27 cellular contexts compared by ENCODE assay signal in genomic region chr7:76336094-76336493, GRCh38. TPM values are rescaled to one million over a fixed set of nuclear protein-coding genes. Genes with fewer than 3 reads are reported as not detected.
DNase-seq lines count a peak whose midpoint lies in the region; ATAC-seq, FAIRE-seq and TF ChIP-seq lines count a peak whose summit lies in the region.
"Had no signal": no experiment of that assay in that cellular context is flagged by ENCODE, and none has a peak within 500 bp of the region (broad histone marks: within the 10 kb centered on the region; RNA-seq: fewer than 3 reads in every experiment).

No MANE protein-coding gene starts in this region.

- ATAC-seq in left cardiac atrium (no peak), GM23338 (no peak), K562 (peak; percentile 17), gastrocnemius medialis (no peak), HG03571 (IDR thresholded peaks at IDR 0.05; ENCODE audit: unreplicated experiment) (no peak)
- ATAC-seq: activated naive CD4-positive, alpha-beta T cell treated with anti-CD3 and anti-CD28 coated beads, Interleukin-2, amount 50 U/mL, for 72 hours; Right ventricle myocardium inferior; upper lobe of right lung had no signal

- peaks cover 78% of the 10 kb centered on the region for H3K36me3 Mint-ChIP-seq in GM23338 (ENCODE audit: low read depth)

- H3K9me3 ChIP-seq in left ventricle myocardium inferior (replicated peaks) = no peaks in the 10 kb centered on the region
- no peaks in the 10 kb centered on the region for H3K9me3 ChIP-seq in K562 (replicated peaks; ENCODE audit: control insufficient read depth, insufficient read depth, low read depth, low read length)
- H3K9me3 ChIP-seq in gastrocnemius medialis = no peaks in the 10 kb centered on the region
- no peaks in the 10 kb centered on the region for H3K9me3 ChIP-seq in tibial artery
- H3K9me3 ChIP-seq: left lung, upper lobe of right lung had no signal

- H4K20me1 ChIP-seq in GM23338 (replicated peaks; ENCODE audit: insufficient read depth) (peaks cover 92% of the 10 kb centered on the region), K562 (replicated peaks; ENCODE audit: control insufficient read depth, insufficient read depth, low read length) (peaks cover 36% of the 10 kb centered on the region)

- H3K36me3 ChIP-seq in left ventricle myocardium inferior (peaks cover 8% of the 10 kb centered on the region), GM23338 (ENCODE audit: insufficient read depth) (no peaks in the 10 kb centered on the region), K562 (ENCODE audit: control insufficient read depth, insufficient read depth, low read length) (peaks cover 86% of the 10 kb centered on the region), gastrocnemius medialis (no peaks in the 10 kb centered on the region), tibial artery (no peaks in the 10 kb centered on the region)

- H3K4me3 Mint-ChIP-seq in GM23338 = no peak overlapping the region
- H3K4me3 Mint-ChIP-seq: activated CD4-positive, alpha-beta T cell treated with anti-CD3 and anti-CD28 coated beads, Interleukin-2, amount 10 ng/mL, durations not matched to agents 7 days and 5 days; dendritic cell treated with granulocyte-macrophage colony-stimulating factor and Interleukin-4, amounts not matched to agents 40 ng/mL and 50 ng/mL, for 4 days had no signal

- in situ Hi-C loops in K562 (cut with MboI) (no loop called here), gastrocnemius medialis (cut with MboI; ENCODE audit: low sequenced_read_pairs in 4 of 4) (no loop called here)

- TF ChIP-seq POLR2A in K562 (conservative IDR thresholded peaks at IDR 0.05) (no peak), gastrocnemius medialis (IDR thresholded peaks at IDR 0.05) (no peak)

- H3K4me1 ChIP-seq in left ventricle myocardium inferior (peaks cover 100% of the 10 kb centered on the region), GM23338 (ENCODE audit: insufficient read depth) (peaks cover 11% of the 10 kb centered on the region), K562 (replicated peaks in 1 of 2; ENCODE audit: control insufficient read depth in 2 of 2, insufficient read depth in 2 of 2, low read length in 2 of 2) (peaks cover 16 to 23% of the 10 kb centered on the region in 2 experiments; a peak in 4 of 5 replicates), gastrocnemius medialis (peaks cover 84 to 89% of the 10 kb centered on the region in 2 donors), tibial artery (peaks cover 0 to 91% (median 40%) of the 10 kb centered on the region in 4 donors)

- no peak overlapping the region for H3K27ac Mint-ChIP-seq in GM23338
- H3K27ac Mint-ChIP-seq: activated CD4-positive, alpha-beta T cell treated with anti-CD3 and anti-CD28 coated beads, Interleukin-2, amount 10 ng/mL, durations not matched to agents 7 days and 5 days; dendritic cell treated with granulocyte-macrophage colony-stimulating factor and Interleukin-4, amounts not matched to agents 40 ng/mL and 50 ng/mL, for 4 days had no signal

- no peaks in the 10 kb centered on the region for H3K9me3 Mint-ChIP-seq in GM23338
- H3K9me3 Mint-ChIP-seq: activated CD4-positive, alpha-beta T cell treated with anti-CD3 and anti-CD28 coated beads, Interleukin-2, amount 10 ng/mL, durations not matched to agents 7 days and 5 days; activated naive CD4-positive, alpha-beta T cell treated with anti-CD3 and anti-CD28 coated beads, Interleukin-2, amount 50 U/mL, for 72 hours; dendritic cell treated with granulocyte-macrophage colony-stimulating factor and Interleukin-4, amounts not matched to agents 40 ng/mL and 50 ng/mL, for 4 days had no signal

- peaks cover 4% of the 10 kb centered on the region for H3K27me3 Mint-ChIP-seq in GM23338 (ENCODE audit: insufficient read depth, low read depth, poor library complexity)
- H3K27me3 Mint-ChIP-seq: activated CD4-positive, alpha-beta T cell treated with anti-CD3 and anti-CD28 coated beads, Interleukin-2, amount 10 ng/mL, durations not matched to agents 7 days and 5 days; dendritic cell treated with granulocyte-macrophage colony-stimulating factor and Interleukin-4, amounts not matched to agents 40 ng/mL and 50 ng/mL, for 4 days had no signal

- POLR2A ChIA-PET in K562 (lab: Yijun Ruan, JAX) = interaction anchor here (0.9 to 1.5 kb wide), 4 partner anchors 12 to 37 kb away, joined by 3 to 6 read pairs (median 3); no protein-coding TSS in a partner anchor

- DNase-seq in left ventricle myocardium inferior = no peak
- DNase-seq in left cardiac atrium = no peak
- DNase-seq in GM23338 (ENCODE audit: low spot score) = no peak
- peak in 1 of 4 experiments; percentile 10 for DNase-seq in K562 (ENCODE audit: extremely low read depth in 1 of 4, low spot score in 3 of 4)
- DNase-seq in gastrocnemius medialis = no peak
- no peak for DNase-seq in tibial artery
- no peak for DNase-seq in NAMALWA (ENCODE audit: low spot score)
- DNase-seq: activated CD4-positive, alpha-beta T cell treated with anti-CD3 and anti-CD28 coated beads, Interleukin-2, amount 10 ng/mL, durations not matched to agents 7 days and 5 days; activated CD8-positive, alpha-beta memory T cell treated with anti-CD3 and anti-CD28 coated beads, Interleukin-2, amount 50 U/mL, for 4 hours; anterior cingulate cortex; DMS79; GF-D8; GM23248; left lung; NCI-H1105; NCI-H187 treated with DMSO at 0.1 percent for 48 hours; NCI-H524 treated with DMSO at 0.1 percent for 48 hours; small intestine; T-helper 9 cell; upper lobe of right lung; WERI-Rb-1 had no signal

- H3K27ac ChIP-seq in left ventricle myocardium inferior (replicated peaks) (peak overlapping the region; percentile 90), GM23338 (ENCODE audit: low read depth) (peak overlapping the region; percentile 65), K562 (ENCODE audit: extremely low read depth, low read depth, low read length) (0 out of 3 replicates have a peak overlapping the region, but pooled peaks have one; percentile 1), gastrocnemius medialis (peak overlapping the region; percentile 97 to 100 (median 98)), tibial artery (no peak overlapping the region)
- H3K27ac ChIP-seq: GM23248, left lung, upper lobe of right lung, WERI-Rb-1 had no signal

- TF ChIP-seq RAD21 in K562 (CRISPR knock-in tag; conservative IDR thresholded peaks at IDR 0.05 in 1 of 2, IDR thresholded peaks at IDR 0.05 in 1 of 2) = no peak

- no peaks in the 10 kb centered on the region for H3K9me1 ChIP-seq in K562 (ENCODE audit: control insufficient read depth, insufficient read depth, low read length)

- no peaks in the 10 kb centered on the region for H3K9me2 ChIP-seq in GM23338 (ENCODE audit: insufficient read depth)

- no TSS peak for BruUV-seq in K562 (replicated peaks; lab: Mats Ljungman, UMichigan)

- TF ChIP-seq CTCF in left ventricle myocardium inferior (IDR thresholded peaks at IDR 0.05; ENCODE audit: borderline replicate concordance) (no peak), GM23338 (conservative IDR thresholded peaks at IDR 0.05; ENCODE audit: low read depth in 2 of 2) (no peak), K562 (IDR thresholded peaks at IDR 0.05 in 2 of 3, conservative IDR thresholded peaks at IDR 0.05 in 1 of 3; ENCODE audit: insufficient read depth in 2 of 3, low read depth in 1 of 3, low read length in 3 of 3) (no peak), gastrocnemius medialis (IDR thresholded peaks at IDR 0.05 in 4 of 5, conservative IDR thresholded peaks at IDR 0.05 in 1 of 5) (no peak), tibial artery (IDR thresholded peaks at IDR 0.05) (no peak)

- H3K4me1 Mint-ChIP-seq in GM23338 = peaks cover 44% of the 10 kb centered on the region; the same call in 2 of the 3 replicates

- no peak for TF ChIP-seq EP300 in K562 (IDR thresholded peaks at IDR 0.05; ENCODE audit: low read length)

- no peak overlapping the region for H3K4me3 ChIP-seq in left ventricle myocardium inferior
- H3K4me3 ChIP-seq in GM23338 = no peak overlapping the region
- H3K4me3 ChIP-seq in K562 = no peak overlapping the region
- no peak overlapping the region for H3K4me3 ChIP-seq in gastrocnemius medialis
- no peak overlapping the region for H3K4me3 ChIP-seq in tibial artery
- H3K4me3 ChIP-seq: GM23248, left lung, upper lobe of right lung had no signal

- H3K79me2 ChIP-seq in GM23338 (replicated peaks; ENCODE audit: insufficient read depth) (peaks cover 100% of the 10 kb centered on the region), K562 (ENCODE audit: control insufficient read depth, insufficient read depth, low read length) (peaks cover 98% of the 10 kb centered on the region)

- CTCF ChIA-PET in K562 (lab: Yijun Ruan, JAX; ENCODE audit: low intra/inter-chr PET ratio) = no interaction called here

- no peak overlapping the region for H3K9ac ChIP-seq in K562 (ENCODE audit: insufficient read depth in 1 of 2, low read depth in 2 of 2, low read length in 2 of 2)
- H3K9ac ChIP-seq: GM23248 had no signal

- H3K4me2 ChIP-seq in GM23338 (no peak overlapping the region), K562 (ENCODE audit: insufficient read depth, low read length) (no peak overlapping the region)

- H3K27me3 ChIP-seq in left ventricle myocardium inferior (ENCODE audit: low read depth) = no peaks in the 10 kb centered on the region
- H3K27me3 ChIP-seq in GM23338 (ENCODE audit: insufficient read depth) = no peaks in the 10 kb centered on the region
- H3K27me3 ChIP-seq in K562 (ENCODE audit: control insufficient read depth in 2 of 2, insufficient read depth in 2 of 2, low read length in 2 of 2) = no peaks in the 10 kb centered on the region
- H3K27me3 ChIP-seq in gastrocnemius medialis = no peaks in the 10 kb centered on the region
- no peaks in the 10 kb centered on the region for H3K27me3 ChIP-seq in tibial artery
- H3K27me3 ChIP-seq: left lung, upper lobe of right lung had no signal

- H2AFZ ChIP-seq in GM23338 = no peak overlapping the region
- H2AFZ ChIP-seq in K562 (ENCODE audit: low read depth, low read length) = no peak overlapping the region
- H2AFZ ChIP-seq: GM23248 had no signal

- intact Hi-C loops in left ventricle myocardium inferior (cut with micrococcal nuclease) (no loop called here), left cardiac atrium (cut with DNase I) (no loop called here), K562 (cut with micrococcal nuclease) (no loop called here), gastrocnemius medialis (cut with DNase I; ENCODE audit: low total_unique reads) (no loop called here), tibial artery (cut with DNase I; ENCODE audit: low total_unique reads) (no loop called here)

- FAIRE-seq in K562 (lab: Jason Lieb, UNC) = no peak
- FAIRE-seq: endometrium, frontal cortex, small intestine had no signal

- peaks cover 17% of the 10 kb centered on the region for H3F3A ChIP-seq in GM23338 (replicated peaks; ENCODE audit: low read depth)

RNA-seq across cellular contexts. Expression of gene YWHAG, which starts 22.7 kb away (rescaled TPM):
- 223 TPM for total RNA-seq in left ventricle myocardium inferior
- 100 to 1,000 TPM; 218 to 253 TPM for total RNA-seq in left cardiac atrium
- 179 and 180 TPM in 2 replicates for total RNA-seq in GM23338 (2014; rRNA removed; shearing (Covaris generic))
- polyA plus RNA-seq in GM23338 (2016; fragmentation: Nextera tagmentation; extraction: Ambion mirVana) = 82.2 and 97.0 TPM in 2 replicates
- 60.5 and 71.2 TPM in 2 replicates for total RNA-seq in K562 (2011; cell fraction: chromatin; rRNA removed; ENCODE audit: low replicate concordance)
- 39.9 and 41.7 TPM in 2 replicates for total RNA-seq in K562 (2011; cell fraction: nucleolus; rRNA removed)
- 59.5 and 77.9 TPM in 2 replicates for total RNA-seq in K562 (2011; cell fraction: nucleoplasm; rRNA removed)
- 50.3 and 53.2 TPM in 2 replicates for total RNA-seq in K562 (2014; rRNA removed)
- total RNA-seq in K562 (2014; rRNA removed; fragmentation: Illumina TruSeq; extraction: Trizol) = 144 and 155 TPM in 2 replicates
- total RNA-seq in K562 (2015; rRNA removed; fragmentation: Illumina TruSeq; extraction: Trizol) = 135 and 136 TPM in 2 replicates
- total RNA-seq in K562 (2021) = 238 and 246 TPM in 2 replicates
- 67.6 and 94.5 TPM in 2 replicates for polyA plus RNA-seq in K562 (2011; rRNA removed)
- 43.4 and 52.2 TPM in 2 replicates for polyA plus RNA-seq in K562 (2011; cell fraction: cytosol; rRNA removed)
- 30.1 and 40.2 TPM in 2 replicates for polyA plus RNA-seq in K562 (2011; cell fraction: nucleus; rRNA removed)
- 142 and 212 TPM in 2 replicates for polyA plus RNA-seq in K562 (2012)
- 200 and 204 TPM in 2 replicates for polyA plus RNA-seq in K562 (2014; fragmentation: Illumina TruSeq; extraction: Trizol)
- 10 to 100 TPM; 30.4 to 37.6 TPM for polyA plus RNA-seq in K562 (2014; fragmentation: Nextera tagmentation; extraction: Ambion mirVana)
- 74.9 and 83.6 TPM in 2 replicates for polyA plus RNA-seq in K562 (2014; rRNA removed)
- 142 and 187 TPM in 2 replicates for polyA minus RNA-seq in K562 (2011; rRNA and poly(A)+ RNA removed)
- polyA minus RNA-seq in K562 (2011; cell fraction: cytosol; rRNA and poly(A)+ RNA removed) = 110 and 154 TPM in 2 replicates
- 23.0 and 31.1 TPM in 2 replicates for polyA minus RNA-seq in K562 (2011; cell fraction: nucleus; rRNA and poly(A)+ RNA removed)
- total RNA-seq in gastrocnemius medialis = 100 to 1,000 TPM; 119 to 262 (median 179) TPM

RNA-seq across cellular contexts. Expression of gene HSPB1, which starts 33.6 kb away (rescaled TPM):
- total RNA-seq in left ventricle myocardium inferior = 2,037 TPM
- total RNA-seq in left cardiac atrium = 1,000 to 10,000 TPM; 1,191 to 2,127 TPM
- 47.5 and 48.1 TPM in 2 replicates for total RNA-seq in GM23338 (2014; rRNA removed; shearing (Covaris generic))
- polyA plus RNA-seq in GM23338 (2016; fragmentation: Nextera tagmentation; extraction: Ambion mirVana) = 437 and 458 TPM in 2 replicates
- total RNA-seq in K562 (2011; cell fraction: chromatin; rRNA removed; ENCODE audit: low replicate concordance) = 7.2 and 18.6 TPM in 2 replicates
- total RNA-seq in K562 (2011; cell fraction: nucleolus; rRNA removed) = 37.0 and 39.4 TPM in 2 replicates
- total RNA-seq in K562 (2011; cell fraction: nucleoplasm; rRNA removed) = 25.3 and 28.7 TPM in 2 replicates
- total RNA-seq in K562 (2014; rRNA removed) = 138 and 216 TPM in 2 replicates
- total RNA-seq in K562 (2014; rRNA removed; fragmentation: Illumina TruSeq; extraction: Trizol) = 16.0 and 27.1 TPM in 2 replicates
- 180 TPM in 2 replicates for total RNA-seq in K562 (2015; rRNA removed; fragmentation: Illumina TruSeq; extraction: Trizol)
- total RNA-seq in K562 (2021) = 522 and 565 TPM in 2 replicates
- 44.8 and 88.9 TPM in 2 replicates for polyA plus RNA-seq in K562 (2011; rRNA removed)
- polyA plus RNA-seq in K562 (2011; cell fraction: cytosol; rRNA removed) = 114 and 636 TPM in 2 replicates
- polyA plus RNA-seq in K562 (2011; cell fraction: nucleus; rRNA removed) = 55.5 and 127 TPM in 2 replicates
- polyA plus RNA-seq in K562 (2012) = 343 and 551 TPM in 2 replicates
- 258 and 607 TPM in 2 replicates for polyA plus RNA-seq in K562 (2014; fragmentation: Illumina TruSeq; extraction: Trizol)
- polyA plus RNA-seq in K562 (2014; fragmentation: Nextera tagmentation; extraction: Ambion mirVana) = 100 to 1,000 TPM in 1 of 2 experiments, 10 to 100 TPM in 1; 97.3 to 128 TPM
- 283 and 298 TPM in 2 replicates for polyA plus RNA-seq in K562 (2014; rRNA removed)
- 7.3 and 10.1 TPM in 2 replicates for polyA minus RNA-seq in K562 (2011; rRNA and poly(A)+ RNA removed)
- 107 and 110 TPM in 2 replicates for polyA minus RNA-seq in K562 (2011; cell fraction: cytosol; rRNA and poly(A)+ RNA removed)
- 19.9 and 22.8 TPM in 2 replicates for polyA minus RNA-seq in K562 (2011; cell fraction: nucleus; rRNA and poly(A)+ RNA removed)
- total RNA-seq in gastrocnemius medialis = 1,000 to 10,000 TPM; 1,878 to 2,898 (median 2,185) TPM

Comparison
In these comparisons a context has a peak if more than half of its experiments do, and no peak if none do; other contexts are left out.
1. H3K27ac ChIP-seq: peak in left ventricle myocardium inferior (single experiment), GM23338 (single experiment), K562 (single experiment) and gastrocnemius medialis (4 of 4); none in tibial artery (0 of 2).